In genomic region chr7:35802649-35803048, GRCh38 we compare ENCODE assay signal across 8 cellular contexts. TPM values are rescaled to one million over a fixed set of nuclear protein-coding genes. Genes with fewer than 3 reads are reported as not detected.
DNase-seq lines count a peak whose midpoint lies in the region; ATAC-seq and TF ChIP-seq lines count a peak whose summit lies in the region.

No MANE protein-coding gene starts in this region.

- H3K79me2 ChIP-seq in DOHH2 (ENCODE audit: control insufficient read depth, low read length) = peaks cover 91% of the 10 kb centered on the region

- no peaks in the 10 kb centered on the region for H3K9me3 Mint-ChIP-seq in nephron

- H3K4me1 Mint-ChIP-seq in nephron = peaks cover 50% of the 10 kb centered on the region

- TF ChIP-seq CTCF in DOHH2 (IDR thresholded peaks at IDR 0.05; ENCODE audit: low read depth, low read length, poor library complexity, severe bottlenecking) = no peak
- TF ChIP-seq CTCF in cardiac fibroblast (IDR thresholded peaks at IDR 0.05; ENCODE audit: low read depth, low read length) = no peak
- TF ChIP-seq CTCF in nephron (IDR thresholded peaks at IDR 0.05; ENCODE audit: unreplicated experiment in 3 of 3) = no peak
- no peak for TF ChIP-seq CTCF in omental fat pad (IDR thresholded peaks at IDR 0.05)

- H3K4me2 ChIP-seq in DOHH2 (ENCODE audit: low read length) = peak overlapping the region; percentile 88

- H3K4me3 ChIP-seq in DOHH2 (ENCODE audit: low read length) (peak overlapping the region; percentile 83), cardiac fibroblast (replicated peaks in 1 of 2; ENCODE audit: low read depth in 2 of 2, low read length in 2 of 2) (peak overlapping the region; percentile 93 to 97)

- H3K4me3 Mint-ChIP-seq in nephron = peak overlapping the region; percentile 98 to 99 (median 99)

- peak overlapping the region; percentile 92 to 100 (median 99) for H3K27ac Mint-ChIP-seq in nephron

- no peaks in the 10 kb centered on the region for H3K9me2 ChIP-seq in DOHH2 (replicated peaks; ENCODE audit: control insufficient read depth, low read length)

- H3K36me3 Mint-ChIP-seq in nephron (ENCODE audit: low read depth) = peaks cover 12% of the 10 kb centered on the region

- H3F3A ChIP-seq in DOHH2 (ENCODE audit: control insufficient read depth, insufficient read depth) = peaks cover 6% of the 10 kb centered on the region

- DNase-seq in NCI-H69 (lab: John Stamatoyannopoulos, UW) (peak; percentile 23), cardiac fibroblast (ENCODE audit: low read depth in 2 of 2) (peak in 1 of 2 donors; percentile 10), NCI-H2196 treated with DMSO at 0.1 percent for 48 hours (lab: John Stamatoyannopoulos, UW; ENCODE audit: unreplicated experiment) (no peak), COLO829 (ENCODE audit: low spot score) (no peak), omental fat pad (ENCODE audit: low spot score) (no peak)

- peaks cover 38% of the 10 kb centered on the region for H4K20me1 ChIP-seq in DOHH2 (ENCODE audit: control insufficient read depth, insufficient read depth, low read depth, low read length)

- H3K4me1 ChIP-seq in DOHH2 (ENCODE audit: control insufficient read depth, low read length) = peaks cover 49% of the 10 kb centered on the region

- ATAC-seq in GM19463 (IDR thresholded peaks at IDR 0.05; ENCODE audit: unreplicated experiment) (no peak), omental fat pad (ENCODE audit: low FRiP score) (no peak)

- no peaks in the 10 kb centered on the region for H3K27me3 Mint-ChIP-seq in nephron (ENCODE audit: low read depth)

- peak overlapping the region; percentile 89 for H3K27ac ChIP-seq in DOHH2 (ENCODE audit: low read depth, low read length)

- H3K36me3 ChIP-seq in DOHH2 (ENCODE audit: control insufficient read depth, low read length) = peaks cover 53% of the 10 kb centered on the region

- H3K9me3 ChIP-seq in DOHH2 (ENCODE audit: control insufficient read depth, insufficient read depth, low read length) = no peaks in the 10 kb centered on the region

- H3K27me3 ChIP-seq in DOHH2 (ENCODE audit: control insufficient read depth, low read length) = no peaks in the 10 kb centered on the region

RNA-seq across cellular contexts. Expression of gene SEPTIN7, which starts 1.8 kb away (rescaled TPM):
- total RNA-seq in omental fat pad = 100 to 1,000 TPM; 157 to 252 (median 192) TPM
